25 cellular contexts compared by ENCODE assay signal in genomic region chr16:85608887-85609286, GRCh38. TPM values are rescaled to one million over a fixed set of nuclear protein-coding genes. Genes with fewer than 3 reads are reported as not detected.
DNase-seq lines count a peak whose midpoint lies in the region; ATAC-seq and TF ChIP-seq lines count a peak whose summit lies in the region.
"Had no signal": no experiment of that assay in that cellular context is flagged by ENCODE, and none has a peak within 500 bp of the region (broad histone marks: within the 10 kb centered on the region; RNA-seq: fewer than 3 reads in every experiment).

No MANE protein-coding gene starts in this region.

- H2AK5ac ChIP-seq in mesendoderm (ENCODE audit: low read length): peak overlapping the region; percentile 1

- H3K9ac ChIP-seq in DND-41 (ENCODE audit: low read depth, low read length): peak overlapping the region; percentile 14; the same call in 1 of the 2 replicates
- no peak overlapping the region for H3K9ac ChIP-seq in OCI-LY1 (ENCODE audit: low read length)
- no peak overlapping the region for H3K9ac ChIP-seq in mesendoderm (ENCODE audit: low read length)

- H3K23ac ChIP-seq in mesendoderm (ENCODE audit: low read length): no peak overlapping the region

- H3K9me2 ChIP-seq in OCI-LY1 (ENCODE audit: low read depth, low read length): no peaks in the 10 kb centered on the region

- H3K4me3 ChIP-seq in DND-41 (ENCODE audit: low read depth in 1 of 2, low read length in 2 of 2): no peak overlapping the region
- H3K4me3 ChIP-seq in OCI-LY1 (ENCODE audit: low read depth, low read length, poor library complexity, severe bottlenecking): no peak overlapping the region
- no peak overlapping the region for H3K4me3 ChIP-seq in mesendoderm (ENCODE audit: low read length)
- no peak overlapping the region for H3K4me3 ChIP-seq in sigmoid colon
- H3K4me3 ChIP-seq: ascending aorta, Peyer's patch, upper lobe of left lung had no signal

- H3K79me2 ChIP-seq in DND-41 (ENCODE audit: insufficient read depth, low read length) (peaks cover 73% of the 10 kb centered on the region), OCI-LY1 (ENCODE audit: insufficient read depth, low read length) (no peaks in the 10 kb centered on the region), mesendoderm (ENCODE audit: control insufficient read depth, insufficient read depth, low read length) (peaks cover 9% of the 10 kb centered on the region)

- H3F3A ChIP-seq in OCI-LY1 (ENCODE audit: insufficient read depth, low read length): no peaks in the 10 kb centered on the region

- TF ChIP-seq CTCF in DND-41 (IDR thresholded peaks at IDR 0.05; ENCODE audit: borderline replicate concordance, extremely low read depth, low read length, poor library complexity, severe bottlenecking) (no peak), OCI-LY1 (IDR thresholded peaks at IDR 0.05; ENCODE audit: low read length) (no peak), sigmoid colon (IDR thresholded peaks at IDR 0.05) (no peak)

- no peak overlapping the region for H3K4ac ChIP-seq in mesendoderm (ENCODE audit: low read depth, low read length)

- H3K4me1 ChIP-seq in DND-41 (ENCODE audit: insufficient read depth, low read length): peaks cover 81% of the 10 kb centered on the region
- peaks cover 61% of the 10 kb centered on the region for H3K4me1 ChIP-seq in OCI-LY1 (ENCODE audit: insufficient read depth, low read length, severe bottlenecking)
- H3K4me1 ChIP-seq in mesendoderm (ENCODE audit: control insufficient read depth, low read depth, low read length): peaks cover 28% of the 10 kb centered on the region
- H3K4me1 ChIP-seq in sigmoid colon: peaks cover 0 to 88% (median 78%) of the 10 kb centered on the region in 4 donors

- H4K8ac ChIP-seq in mesendoderm (ENCODE audit: low read depth, low read length): no peak overlapping the region

- TF ChIP-seq POLR2A in sigmoid colon (IDR thresholded peaks at IDR 0.05): no peak

- no peak for DNase-seq in DND-41
- no peak for DNase-seq in mesendoderm
- DNase-seq in sigmoid colon: no peak
- DNase-seq in COLO829 (ENCODE audit: low spot score): no peak
- DNase-seq: activated CD4-positive, alpha-beta T cell treated with anti-CD3 and anti-CD28 coated beads for 4 hours; activated CD8-positive, alpha-beta memory T cell treated with anti-CD3 and anti-CD28 coated beads for 24 hours; activated gamma-delta T cell; activated naive CD8-positive, alpha-beta T cell treated with anti-CD3 and anti-CD28 coated beads, Interleukin-2, amount 10 ng/mL, durations not matched to agents 7 days and 5 days; CD4-positive, CD25-positive, alpha-beta regulatory T cell; cortex of kidney; DMS 273 treated with DMSO at 0.1 percent for 48 hours; foreskin fibroblast; H7; MV-4-11; NCI-H2171; NCI-H510A; Peyer's patch; SHP77 treated with DMSO at 0.1 percent for 48 hours; stimulated activated CD4-positive, alpha-beta T cell treated with anti-CD3 and anti-CD28 coated beads, Interleukin-2, amount 100 ng/mL, for 24 hours; upper lobe of left lung had no signal

- H3K36me3 ChIP-seq in DND-41 (ENCODE audit: insufficient read depth, low read length) (peaks cover 17% of the 10 kb centered on the region; the same call in 1 of the 2 replicates), OCI-LY1 (ENCODE audit: insufficient read depth, low read length) (peaks cover 11% of the 10 kb centered on the region; the same call in 1 of the 2 replicates), mesendoderm (ENCODE audit: control insufficient read depth, insufficient read depth, low read length) (no peaks in the 10 kb centered on the region), sigmoid colon (no peaks in the 10 kb centered on the region)
- H3K36me3 ChIP-seq: ascending aorta, Peyer's patch, upper lobe of left lung had no signal

- intact Hi-C loops in sigmoid colon (cut with DNase I): no loop called here

- peak overlapping the region; percentile 40 for H3K56ac ChIP-seq in mesendoderm (ENCODE audit: low read length)

- no peak overlapping the region for H2AFZ ChIP-seq in DND-41 (ENCODE audit: low read depth, low read length)
- H2AFZ ChIP-seq in OCI-LY1 (ENCODE audit: low read length): no peak overlapping the region

- TF ChIP-seq EP300 in sigmoid colon (IDR thresholded peaks at IDR 0.05): no peak

- H3K27ac ChIP-seq in DND-41 (ENCODE audit: low read length) (peak overlapping the region; percentile 77), OCI-LY1 (ENCODE audit: low read depth, low read length, poor library complexity, severe bottlenecking) (peak overlapping the region; percentile 87), mesendoderm (ENCODE audit: low read depth, low read length) (no peak overlapping the region), sigmoid colon (peak overlapping the region in 3 of 4 donors; percentile 0 to 80 (median 78))
- H3K27ac ChIP-seq: ascending aorta, Peyer's patch had no signal

- no peak overlapping the region for H2BK5ac ChIP-seq in mesendoderm (ENCODE audit: low read length)

- no peak overlapping the region for H4K5ac ChIP-seq in mesendoderm (ENCODE audit: low read length)

- no peaks in the 10 kb centered on the region for H3K9me3 ChIP-seq in DND-41 (ENCODE audit: insufficient read depth, low read length, severe bottlenecking)
- H3K9me3 ChIP-seq in OCI-LY1 (ENCODE audit: low read length): no peaks in the 10 kb centered on the region
- no peaks in the 10 kb centered on the region for H3K9me3 ChIP-seq in sigmoid colon
- H3K9me3 ChIP-seq: ascending aorta, Peyer's patch, upper lobe of left lung had no signal

- ATAC-seq in DND-41 (ENCODE audit: insufficient read depth, low read depth) (no peak), HG03439 (IDR thresholded peaks at IDR 0.05; ENCODE audit: unreplicated experiment) (no peak), HG03159 (IDR thresholded peaks at IDR 0.05; ENCODE audit: unreplicated experiment) (no peak)
- ATAC-seq: esophagus mucosa had no signal

- no CpG with 5 or more reads among the region's 10 CpGs for WGBS in mesendoderm (ENCODE audit: extremely low coverage, insufficient coverage, low lambda C conversion rate)
- 92 to 93% methylated on average over 10 of the region's 10 CpGs for WGBS in sigmoid colon, 2 donors

- H3K4me2 ChIP-seq in DND-41 (ENCODE audit: insufficient read depth, low read length) (no peak overlapping the region), OCI-LY1 (ENCODE audit: low read length) (no peak overlapping the region), mesendoderm (ENCODE audit: low read length) (no peak overlapping the region)

- no peak overlapping the region for H2BK120ac ChIP-seq in mesendoderm (ENCODE audit: low read depth, low read length)

- H4K20me1 ChIP-seq in DND-41 (ENCODE audit: insufficient read depth, low read length): peaks cover 69% of the 10 kb centered on the region
- no peaks in the 10 kb centered on the region for H4K20me1 ChIP-seq in OCI-LY1 (ENCODE audit: insufficient read depth, low read length)

- H2BK15ac ChIP-seq in mesendoderm (replicated peaks; ENCODE audit: low read depth): no peak overlapping the region

- H3K27me3 ChIP-seq in DND-41 (ENCODE audit: insufficient read depth, low read length, poor library complexity) (no peaks in the 10 kb centered on the region), OCI-LY1 (ENCODE audit: insufficient read depth, low read length) (no peaks in the 10 kb centered on the region), mesendoderm (ENCODE audit: insufficient read depth, low read length, poor library complexity) (no peaks in the 10 kb centered on the region), sigmoid colon (no peaks in the 10 kb centered on the region)
- H3K27me3 ChIP-seq: ascending aorta, Peyer's patch, upper lobe of left lung had no signal

- H3K18ac ChIP-seq in mesendoderm (ENCODE audit: low read length): no peak overlapping the region

- H3K79me1 ChIP-seq in mesendoderm (ENCODE audit: low read length): peaks cover 11% of the 10 kb centered on the region

RNA-seq across cellular contexts. Expression of gene GSE1, which starts 4.2 kb away (rescaled TPM):
- polyA plus RNA-seq in mesendoderm (2013, experiment 1 of 2): 16.7 TPM
- polyA plus RNA-seq in mesendoderm (2013, experiment 2 of 2): 17.3 TPM
- 10 to 100 TPM; 30.8 to 76.7 (median 47.3) TPM for total RNA-seq in sigmoid colon
- polyA plus RNA-seq in sigmoid colon: 10 to 100 TPM; 12.0 to 49.5 (median 19.4) TPM
